24 cellular contexts compared by ENCODE assay signal in genomic region chr7:55174456-55174855, GRCh38.
"Had no signal": no experiment of that assay in that cellular context is flagged by ENCODE, and none has a peak within 500 bp of the region (broad histone marks: within the 10 kb centered on the region; RNA-seq: fewer than 3 reads in every experiment).

No MANE protein-coding gene starts in this region.

- H3K4me3 ChIP-seq: K562, SJCRH30 had no signal

- H3K27me3 ChIP-seq: SJCRH30 had no signal

- H3K27ac ChIP-seq: HL-60, KMS-11, SJCRH30 had no signal

- H3K36me3 ChIP-seq: SJCRH30 had no signal

- FAIRE-seq: HTR-8/SVneo, K562 had no signal

- DNase-seq: Kasumi-1, MM.1S, NCI-H1092 treated with DMSO at 0.1 percent for 48 hours, NCI-H1436, NCI-H187, NCI-H2029, NCI-H2081 treated with DMSO at 0.1 percent for 48 hours, NCI-H2171, NCI-H226, NCI-H446, NCI-H510A, NCI-H524 treated with DMSO at 0.1 percent for 48 hours, NCI-H69, NCI-H774, PC-3, SHP77 treated with DMSO at 0.1 percent for 48 hours, SJCRH30 had no signal

- ATAC-seq: K562, Panc1, Right ventricle myocardium inferior, SK-N-SH treated with all-trans-retinoic acid at 6 μM for 48 hours had no signal
